12 cellular contexts compared by ENCODE assay signal in genomic region chr20:35738410-35739179, GRCh38. TPM values are rescaled to one million over a fixed set of nuclear protein-coding genes. Genes with fewer than 3 reads are reported as not detected.
A peak's percentile ranks its signal among the peaks of the same experiment; 100 is the strongest.
DNase-seq lines count a peak whose midpoint lies in the region; TF ChIP-seq lines count a peak whose summit lies in the region.
"Had no signal": no experiment of that assay in that cellular context is flagged by ENCODE, and none has a peak within 500 bp of the region (broad histone marks: within the 10 kb centered on the region; RNA-seq: fewer than 3 reads in every experiment).

No MANE protein-coding gene starts in this region.

- peaks cover 42 to 77% (median 56%) of the 10 kb centered on the region in 4 donors for H3K4me1 Mint-ChIP-seq in CD4-positive, alpha-beta memory T cell
- peaks cover 55% of the 10 kb centered on the region for H3K4me1 Mint-ChIP-seq in chondrocyte (ENCODE audit: low read depth)
- peaks cover 50% of the 10 kb centered on the region for H3K4me1 Mint-ChIP-seq in nephron

- H3K9me3 ChIP-seq in CD4-positive, alpha-beta memory T cell (ENCODE audit: control insufficient read depth in 1 of 2, low read length in 2 of 2): no peaks in the 10 kb centered on the region

- H3K4me3 Mint-ChIP-seq in CD4-positive, alpha-beta memory T cell: peak overlapping the region; percentile 55 to 79 (median 73)
- peak overlapping the region; percentile 21 for H3K4me3 Mint-ChIP-seq in chondrocyte (ENCODE audit: unreplicated experiment)
- H3K4me3 Mint-ChIP-seq in nephron: peak overlapping the region; percentile 30 to 45 (median 44)

- H3K36me3 ChIP-seq in CD4-positive, alpha-beta memory T cell (ENCODE audit: insufficient read depth, low read length): peaks cover 57% of the 10 kb centered on the region
- peaks cover 56% of the 10 kb centered on the region; the same call in 1 of the 2 replicates for H3K36me3 ChIP-seq in KMS-11 (ENCODE audit: insufficient read depth)

- DNase-seq in CD4-positive, alpha-beta memory T cell: peak in 1 of 5 donors; percentile 11
- DNase-seq in chondrocyte (ENCODE audit: low spot score): no peak
- no peak for DNase-seq in NCI-H128 (lab: John Stamatoyannopoulos, UW; ENCODE audit: unreplicated experiment)
- DNase-seq in T1000 (lab: John Stamatoyannopoulos, UW): no peak
- DNase-seq in SHP77 (lab: John Stamatoyannopoulos, UW): no peak
- no peak for DNase-seq in NOMO-1 treated with dmso at 0.1 percent for 144 hours (lab: John Stamatoyannopoulos, UW; ENCODE audit: unreplicated experiment)
- DNase-seq: DMS79 treated with DMSO at 0.1 percent for 48 hours, H7, islet precursor cell, NCI-H2029 treated with DMSO at 0.1 percent for 48 hours had no signal

- H3K27ac Mint-ChIP-seq in CD4-positive, alpha-beta memory T cell: peak overlapping the region; percentile 36 to 90 (median 70)
- H3K27ac Mint-ChIP-seq in chondrocyte (ENCODE audit: unreplicated experiment) (peak overlapping the region; percentile 52), nephron (no peak overlapping the region)

- intact Hi-C loops in CD4-positive, alpha-beta memory T cell (cut with micrococcal nuclease): loop anchor here (2.0 kb wide), 1 partner anchor 138 kb away; no protein-coding TSS in a partner anchor

- H3K27me3 ChIP-seq in CD4-positive, alpha-beta memory T cell (ENCODE audit: insufficient read depth, low read length): no peaks in the 10 kb centered on the region
- H3K27me3 ChIP-seq in KMS-11 (ENCODE audit: insufficient read depth, low read depth): no peaks in the 10 kb centered on the region

- peak overlapping the region; percentile 34 for H3K27ac ChIP-seq in CD4-positive, alpha-beta memory T cell (ENCODE audit: low read depth, low read length)
- no peak overlapping the region for H3K27ac ChIP-seq in KMS-11

- peaks cover 80% of the 10 kb centered on the region for H3K4me1 ChIP-seq in CD4-positive, alpha-beta memory T cell (ENCODE audit: insufficient read depth, low read length)
- H3K4me1 ChIP-seq in KMS-11 (ENCODE audit: low read depth, poor library complexity, severe bottlenecking): peaks cover 73% of the 10 kb centered on the region

- peak overlapping the region in 1 of 2 donors; percentile 10 for H3K4me3 ChIP-seq in CD4-positive, alpha-beta memory T cell (ENCODE audit: low read length in 2 of 2)
- H3K4me3 ChIP-seq in KMS-11 (IDR thresholded peaks at IDR 0.05; ENCODE audit: insufficient read depth, low read depth, low read length): no peak overlapping the region

- H4K20me1 ChIP-seq in KMS-11 (ENCODE audit: insufficient read depth): peaks cover 70% of the 10 kb centered on the region

- H3K36me3 Mint-ChIP-seq in CD4-positive, alpha-beta memory T cell: peaks cover 55 to 76% of the 10 kb centered on the region in 2 donors
- H3K36me3 Mint-ChIP-seq in chondrocyte (ENCODE audit: low read depth): peaks cover 37% of the 10 kb centered on the region
- H3K36me3 Mint-ChIP-seq in nephron (ENCODE audit: low read depth): peaks cover 65% of the 10 kb centered on the region

- CTCF ChIA-PET in CD4-positive, alpha-beta memory T cell (lab: Charles Lee; ENCODE audit: partially characterized antibody): interaction anchor here (1.0 to 2.0 kb wide), 8 partner anchors 10 to 274 kb away, joined by 3 to 9 read pairs (median 4); no protein-coding TSS in a partner anchor

- peaks cover 0 to 3% of the 10 kb centered on the region in 2 donors for H3K27me3 Mint-ChIP-seq in CD4-positive, alpha-beta memory T cell
- H3K27me3 Mint-ChIP-seq in chondrocyte (ENCODE audit: low read depth) (no peaks in the 10 kb centered on the region), nephron (ENCODE audit: low read depth) (no peaks in the 10 kb centered on the region)

- TF ChIP-seq CTCF in KMS-11 (conservative IDR thresholded peaks at IDR 0.05; ENCODE audit: low read depth, low read length): no peak
- no peak for TF ChIP-seq CTCF in chondrocyte (IDR thresholded peaks at IDR 0.05)
- no peak for TF ChIP-seq CTCF in nephron (IDR thresholded peaks at IDR 0.05; ENCODE audit: unreplicated experiment in 3 of 3)

- no peak overlapping the region for H3K9ac ChIP-seq in KMS-11

- H3K79me2 ChIP-seq in KMS-11 (ENCODE audit: insufficient read depth, low read depth): peaks cover 96% of the 10 kb centered on the region

- POLR2A ChIA-PET in CD4-positive, alpha-beta memory T cell (lab: Charles Lee; ENCODE audit: partially characterized antibody): interaction anchor here (1.2 to 12.3 kb wide), 4 partner anchors 7 to 123 kb away, joined by 5 to 1007 read pairs (median 54); partner anchors contain the start of genes PHF20 and SPAG4

- H2AFZ ChIP-seq in KMS-11 (ENCODE audit: low read depth): no peak overlapping the region

- H3K9me3 Mint-ChIP-seq in CD4-positive, alpha-beta memory T cell: peaks cover 0 to 6% (median 0%) of the 10 kb centered on the region in 8 donors
- no peaks in the 10 kb centered on the region for H3K9me3 Mint-ChIP-seq in chondrocyte (ENCODE audit: low read depth)
- H3K9me3 Mint-ChIP-seq in nephron: no peaks in the 10 kb centered on the region

- peak overlapping the region; percentile 99 for H3K4me2 ChIP-seq in KMS-11

RNA-seq across cellular contexts. Expression of gene RBM39, which starts 3.5 kb away (rescaled TPM):
- 100 to 1,000 TPM; 631 to 665 TPM for total RNA-seq in CD4-positive, alpha-beta memory T cell
- polyA plus RNA-seq in CD4-positive, alpha-beta memory T cell: 100 to 1,000 TPM in 1 of 2 donors, 10 to 100 TPM in 1; 76.7 to 153 TPM
- total RNA-seq in chondrocyte: 217 to 277 TPM (median 238 TPM) in 3 replicates

RNA-seq across cellular contexts. Expression of gene PHF20, which starts 33.2 kb away (rescaled TPM):
- total RNA-seq in CD4-positive, alpha-beta memory T cell: 10 to 100 TPM; 72.9 to 82.3 TPM
- 100 to 1,000 TPM; 106 to 126 TPM for polyA plus RNA-seq in CD4-positive, alpha-beta memory T cell
- 42.2 to 46.1 TPM (median 44.6 TPM) in 3 replicates for total RNA-seq in chondrocyte

RNA-seq across cellular contexts. Expression of gene ROMO1, which starts 39.4 kb away (rescaled TPM):
- 10 to 100 TPM; 38.4 to 43.8 TPM for total RNA-seq in CD4-positive, alpha-beta memory T cell
- polyA plus RNA-seq in CD4-positive, alpha-beta memory T cell: 100 to 1,000 TPM; 273 to 335 TPM
- 123 to 128 TPM (median 128 TPM) in 3 replicates for total RNA-seq in chondrocyte

RNA-seq across cellular contexts. Expression of gene NFS1, which starts 39.4 kb away (rescaled TPM):
- 10 to 100 TPM; 30.3 to 33.6 TPM for total RNA-seq in CD4-positive, alpha-beta memory T cell
- polyA plus RNA-seq in CD4-positive, alpha-beta memory T cell: 10 to 100 TPM in 1 of 2 donors, 1 to 10 TPM in 1; 6.3 to 28.3 TPM
- 26.8 to 29.3 TPM (median 27.8 TPM) in 3 replicates for total RNA-seq in chondrocyte

Comparison
In these comparisons a context has a peak if more than half of its experiments do, and no peak if none do; other contexts are left out.
1. H3K27ac Mint-ChIP-seq: peak in CD4-positive, alpha-beta memory T cell (7 of 7) and chondrocyte (single experiment); none in nephron (0 of 3).
2. H3K4me3 Mint-ChIP-seq: peak in every context shown above with its lines; median percentile 73 in CD4-positive, alpha-beta memory T cell; 44 in nephron; 21 in chondrocyte.